Comparison of ENCODE assay signal across 16 cellular contexts in the genomic region with DNA sequence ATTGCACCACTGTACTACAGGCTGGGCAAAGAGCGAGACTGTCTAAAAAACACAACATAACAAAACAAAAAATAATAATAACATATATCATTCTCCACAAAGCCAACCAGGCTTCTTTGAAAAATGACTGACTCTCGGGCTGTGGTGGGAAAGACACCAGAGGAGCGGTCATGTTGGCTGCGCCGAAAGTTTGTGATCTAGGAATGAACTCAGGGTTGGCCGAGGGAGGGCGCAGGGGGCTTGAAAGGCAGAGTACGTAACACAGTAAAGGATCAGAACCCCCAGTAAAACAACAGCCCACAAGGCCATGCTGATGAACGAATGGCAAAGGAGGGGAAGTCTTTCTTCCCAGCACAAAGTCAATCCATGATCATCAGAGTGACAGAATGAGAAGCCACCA. TPM values are rescaled to one million over a fixed set of nuclear protein-coding genes. Genes with fewer than 3 reads are reported as not detected.
DNase-seq lines count a peak whose midpoint lies in the region; ATAC-seq and TF ChIP-seq lines count a peak whose summit lies in the region.
"Had no signal": no experiment of that assay in that cellular context is flagged by ENCODE, and none has a peak within 500 bp of the region (broad histone marks: within the 10 kb centered on the region; RNA-seq: fewer than 3 reads in every experiment).

No MANE protein-coding gene starts in this region.

- peaks cover 3% of the 10 kb centered on the region for H3K36me3 ChIP-seq in lower lobe of right lung
- H3K36me3 ChIP-seq: thoracic aorta had no signal

- H3K27ac Mint-ChIP-seq in natural killer cell (peak overlapping the region; percentile 21 to 41), type B pancreatic cell (peak overlapping the region; percentile 77)
- no peak overlapping the region for H3K27ac Mint-ChIP-seq in natural killer cell treated with Interleukin-12 subunit alpha and Interleukin-12 subunit beta and Interleukin-15 and Interleukin-18, amount 100 ng/mL, for 72 hours
- H3K27ac Mint-ChIP-seq in activated T-helper 2 cell treated with anti-CD3 and anti-CD28 coated beads, Interferon-gamma antibody, Interleukin-2, Interleukin-4, amounts not matched to agents 10 μg/mL and 5 μg/mL and 100 μg/mL, durations not matched to agents 14 hours and 24 hours and 36 hours: peak overlapping the region; percentile 26
- H3K27ac Mint-ChIP-seq in activated T-helper 1 cell treated with anti-CD3 and anti-CD28 coated beads, Interleukin-12 subunit alpha, Interleukin-12 subunit beta, Interleukin-2, Interleukin-4 antibody, amounts not matched to agents 30 ng/mL and 10 ng/mL and 1 ng/mL, durations not matched to agents 14 hours and 24 hours and 36 hours: no peak overlapping the region

- H3K27me3 ChIP-seq in lower lobe of right lung (ENCODE audit: low read depth): no peaks in the 10 kb centered on the region
- H3K27me3 ChIP-seq: hepatocyte had no signal

- intact Hi-C loops in natural killer cell (cut with micrococcal nuclease): no loop called here
- intact Hi-C loops in activated T-helper 2 cell treated with anti-CD3 and anti-CD28 coated beads, Interferon-gamma antibody, Interleukin-2, Interleukin-4, amounts not matched to agents 10 μg/mL and 5 μg/mL and 100 μg/mL, durations not matched to agents 14 hours and 24 hours and 36 hours (cut with micrococcal nuclease): no loop called here
- intact Hi-C loops in lower lobe of right lung (cut with DNase I): no loop called here
- intact Hi-C loops in activated T-helper 1 cell treated with anti-CD3 and anti-CD28 coated beads, Interleukin-12 subunit alpha, Interleukin-12 subunit beta, Interleukin-2, Interleukin-4 antibody, amounts not matched to agents 30 ng/mL and 10 ng/mL and 1 ng/mL, durations not matched to agents 14 hours and 24 hours and 36 hours (cut with micrococcal nuclease): no loop called here

- H3K4me3 ChIP-seq in lower lobe of right lung: no peak overlapping the region
- H3K4me3 ChIP-seq: hepatocyte, thoracic aorta had no signal

- H3K4me3 Mint-ChIP-seq in natural killer cell: no peak overlapping the region
- H3K4me3 Mint-ChIP-seq in natural killer cell treated with Interleukin-12 subunit alpha and Interleukin-12 subunit beta and Interleukin-15 and Interleukin-18, amount 100 ng/mL, for 72 hours: no peak overlapping the region
- no peak overlapping the region for H3K4me3 Mint-ChIP-seq in activated T-helper 2 cell treated with anti-CD3 and anti-CD28 coated beads, Interferon-gamma antibody, Interleukin-2, Interleukin-4, amounts not matched to agents 10 μg/mL and 5 μg/mL and 100 μg/mL, durations not matched to agents 14 hours and 24 hours and 36 hours (ENCODE audit: low read depth)
- peak overlapping the region; percentile 31 for H3K4me3 Mint-ChIP-seq in type B pancreatic cell
- no peak overlapping the region for H3K4me3 Mint-ChIP-seq in activated T-helper 1 cell treated with anti-CD3 and anti-CD28 coated beads, Interleukin-12 subunit alpha, Interleukin-12 subunit beta, Interleukin-2, Interleukin-4 antibody, amounts not matched to agents 30 ng/mL and 10 ng/mL and 1 ng/mL, durations not matched to agents 14 hours and 24 hours and 36 hours

- no peaks in the 10 kb centered on the region for H3K9me3 ChIP-seq in lower lobe of right lung
- H3K9me3 ChIP-seq: thoracic aorta had no signal

- H3K4me1 Mint-ChIP-seq in natural killer cell (peaks cover 5 to 15% of the 10 kb centered on the region in 2 donors), type B pancreatic cell (ENCODE audit: unreplicated experiment) (peaks cover 5% of the 10 kb centered on the region)
- peaks cover 0 to 16% of the 10 kb centered on the region in 2 donors for H3K4me1 Mint-ChIP-seq in natural killer cell treated with Interleukin-12 subunit alpha and Interleukin-12 subunit beta and Interleukin-15 and Interleukin-18, amount 100 ng/mL, for 72 hours (ENCODE audit: low read depth in 2 of 2)
- H3K4me1 Mint-ChIP-seq in activated T-helper 2 cell treated with anti-CD3 and anti-CD28 coated beads, Interferon-gamma antibody, Interleukin-2, Interleukin-4, amounts not matched to agents 10 μg/mL and 5 μg/mL and 100 μg/mL, durations not matched to agents 14 hours and 24 hours and 36 hours (ENCODE audit: low read depth): peaks cover 5% of the 10 kb centered on the region
- no peaks in the 10 kb centered on the region for H3K4me1 Mint-ChIP-seq in activated T-helper 1 cell treated with anti-CD3 and anti-CD28 coated beads, Interleukin-12 subunit alpha, Interleukin-12 subunit beta, Interleukin-2, Interleukin-4 antibody, amounts not matched to agents 30 ng/mL and 10 ng/mL and 1 ng/mL, durations not matched to agents 14 hours and 24 hours and 36 hours (ENCODE audit: low read depth)

- no peak for ATAC-seq in natural killer cell
- no peak for ATAC-seq in natural killer cell treated with Interleukin-12 subunit alpha and Interleukin-12 subunit beta and Interleukin-15 and Interleukin-18, amount 100 ng/mL, for 72 hours
- no peak for ATAC-seq in lower lobe of right lung
- no peak for ATAC-seq in HG03469 (IDR thresholded peaks at IDR 0.05; ENCODE audit: unreplicated experiment)

- TF ChIP-seq CTCF in natural killer cell (IDR thresholded peaks at IDR 0.05): no peak
- no peak for TF ChIP-seq CTCF in lower lobe of right lung (IDR thresholded peaks at IDR 0.05)
- TF ChIP-seq CTCF in type B pancreatic cell (conservative IDR thresholded peaks at IDR 0.05): no peak

- no peak overlapping the region for H3K27ac ChIP-seq in lower lobe of right lung
- H3K27ac ChIP-seq: thoracic aorta had no signal

- H3K27me3 Mint-ChIP-seq in natural killer cell (ENCODE audit: low read depth in 2 of 2): no peaks in the 10 kb centered on the region
- H3K27me3 Mint-ChIP-seq in natural killer cell treated with Interleukin-12 subunit alpha and Interleukin-12 subunit beta and Interleukin-15 and Interleukin-18, amount 100 ng/mL, for 72 hours: no peaks in the 10 kb centered on the region
- H3K27me3 Mint-ChIP-seq in activated T-helper 2 cell treated with anti-CD3 and anti-CD28 coated beads, Interferon-gamma antibody, Interleukin-2, Interleukin-4, amounts not matched to agents 10 μg/mL and 5 μg/mL and 100 μg/mL, durations not matched to agents 14 hours and 24 hours and 36 hours (ENCODE audit: low read depth): no peaks in the 10 kb centered on the region
- no peaks in the 10 kb centered on the region for H3K27me3 Mint-ChIP-seq in type B pancreatic cell
- H3K27me3 Mint-ChIP-seq in activated T-helper 1 cell treated with anti-CD3 and anti-CD28 coated beads, Interleukin-12 subunit alpha, Interleukin-12 subunit beta, Interleukin-2, Interleukin-4 antibody, amounts not matched to agents 30 ng/mL and 10 ng/mL and 1 ng/mL, durations not matched to agents 14 hours and 24 hours and 36 hours (ENCODE audit: insufficient read depth): no peaks in the 10 kb centered on the region

- H3K9me3 Mint-ChIP-seq in natural killer cell (no peaks in the 10 kb centered on the region), type B pancreatic cell (no peaks in the 10 kb centered on the region)
- H3K9me3 Mint-ChIP-seq in natural killer cell treated with Interleukin-12 subunit alpha and Interleukin-12 subunit beta and Interleukin-15 and Interleukin-18, amount 100 ng/mL, for 72 hours: no peaks in the 10 kb centered on the region
- H3K9me3 Mint-ChIP-seq in activated T-helper 2 cell treated with anti-CD3 and anti-CD28 coated beads, Interferon-gamma antibody, Interleukin-2, Interleukin-4, amounts not matched to agents 10 μg/mL and 5 μg/mL and 100 μg/mL, durations not matched to agents 14 hours and 24 hours and 36 hours: no peaks in the 10 kb centered on the region
- no peaks in the 10 kb centered on the region for H3K9me3 Mint-ChIP-seq in activated T-helper 1 cell treated with anti-CD3 and anti-CD28 coated beads, Interleukin-12 subunit alpha, Interleukin-12 subunit beta, Interleukin-2, Interleukin-4 antibody, amounts not matched to agents 30 ng/mL and 10 ng/mL and 1 ng/mL, durations not matched to agents 14 hours and 24 hours and 36 hours

- peaks cover 11% of the 10 kb centered on the region for H3K4me1 ChIP-seq in lower lobe of right lung

- DNase-seq in natural killer cell (no peak), lower lobe of right lung (peak; percentile 19), type B pancreatic cell (ENCODE audit: extremely low spot score, unreplicated experiment) (no peak)
- no peak for DNase-seq in natural killer cell treated with Interleukin-12 subunit alpha and Interleukin-12 subunit beta and Interleukin-15 and Interleukin-18, amount 100 ng/mL, for 72 hours (ENCODE audit: low spot score)
- no peak for DNase-seq in activated T-helper 2 cell treated with anti-CD3 and anti-CD28 coated beads, Interferon-gamma antibody, Interleukin-2, Interleukin-4, amounts not matched to agents 10 μg/mL and 5 μg/mL and 100 μg/mL, durations not matched to agents 14 hours and 24 hours and 36 hours (ENCODE audit: low spot score)
- DNase-seq in stimulated activated CD8-positive, alpha-beta memory T cell treated with anti-CD3 and anti-CD28 coated beads, Interleukin-4, amount 100 ng/mL, for 48 hours: no peak
- DNase-seq in activated T-helper 1 cell treated with anti-CD3 and anti-CD28 coated beads, Interleukin-12 subunit alpha, Interleukin-12 subunit beta, Interleukin-2, Interleukin-4 antibody, amounts not matched to agents 30 ng/mL and 10 ng/mL and 1 ng/mL, durations not matched to agents 14 hours and 24 hours and 36 hours (ENCODE audit: low spot score): no peak
- DNase-seq: dermis blood vessel endothelial cell, DMS79, islet precursor cell, KG1, NCI-H2081, RPMI8226 had no signal

- H3K36me3 Mint-ChIP-seq in natural killer cell (no peaks in the 10 kb centered on the region), type B pancreatic cell (peaks cover 8% of the 10 kb centered on the region)
- no peaks in the 10 kb centered on the region for H3K36me3 Mint-ChIP-seq in natural killer cell treated with Interleukin-12 subunit alpha and Interleukin-12 subunit beta and Interleukin-15 and Interleukin-18, amount 100 ng/mL, for 72 hours
- peaks cover 19% of the 10 kb centered on the region for H3K36me3 Mint-ChIP-seq in activated T-helper 2 cell treated with anti-CD3 and anti-CD28 coated beads, Interferon-gamma antibody, Interleukin-2, Interleukin-4, amounts not matched to agents 10 μg/mL and 5 μg/mL and 100 μg/mL, durations not matched to agents 14 hours and 24 hours and 36 hours (ENCODE audit: low read depth)
- peaks cover 4% of the 10 kb centered on the region for H3K36me3 Mint-ChIP-seq in activated T-helper 1 cell treated with anti-CD3 and anti-CD28 coated beads, Interleukin-12 subunit alpha, Interleukin-12 subunit beta, Interleukin-2, Interleukin-4 antibody, amounts not matched to agents 30 ng/mL and 10 ng/mL and 1 ng/mL, durations not matched to agents 14 hours and 24 hours and 36 hours (ENCODE audit: low read depth)

RNA-seq across cellular contexts. Expression of gene SLC35E2B, which starts 4.7 kb away (rescaled TPM):
- total RNA-seq in natural killer cell (10 to 100 TPM; 57.6 to 79.9 (median 61.8) TPM), lower lobe of right lung (52.7 TPM), type B pancreatic cell (ENCODE audit: low replicate concordance) (88.8 and 116 TPM in 2 replicates)
- 10 to 100 TPM; 32.8 to 34.6 TPM for total RNA-seq in natural killer cell treated with Interleukin-12 subunit alpha and Interleukin-12 subunit beta and Interleukin-15 and Interleukin-18, amount 100 ng/mL, for 72 hours
- 41.9 and 42.9 TPM in 2 replicates for total RNA-seq in activated T-helper 2 cell treated with anti-CD3 and anti-CD28 coated beads, Interferon-gamma antibody, Interleukin-2, Interleukin-4, amounts not matched to agents 10 μg/mL and 5 μg/mL and 100 μg/mL, durations not matched to agents 14 hours and 24 hours and 36 hours
- 40.8 and 41.1 TPM in 2 replicates for total RNA-seq in activated T-helper 1 cell treated with anti-CD3 and anti-CD28 coated beads, Interleukin-12 subunit alpha, Interleukin-12 subunit beta, Interleukin-2, Interleukin-4 antibody, amounts not matched to agents 30 ng/mL and 10 ng/mL and 1 ng/mL, durations not matched to agents 14 hours and 24 hours and 36 hours

RNA-seq across cellular contexts. Expression of gene CDK11B, which starts 29.0 kb away (rescaled TPM):
- total RNA-seq in natural killer cell (10 to 100 TPM; 49.6 to 65.9 (median 50.2) TPM), lower lobe of right lung (23.0 TPM), type B pancreatic cell (ENCODE audit: low replicate concordance) (21.8 and 26.5 TPM in 2 replicates)
- total RNA-seq in natural killer cell treated with Interleukin-12 subunit alpha and Interleukin-12 subunit beta and Interleukin-15 and Interleukin-18, amount 100 ng/mL, for 72 hours: 10 to 100 TPM; 37.2 to 51.7 TPM
- total RNA-seq in activated T-helper 2 cell treated with anti-CD3 and anti-CD28 coated beads, Interferon-gamma antibody, Interleukin-2, Interleukin-4, amounts not matched to agents 10 μg/mL and 5 μg/mL and 100 μg/mL, durations not matched to agents 14 hours and 24 hours and 36 hours: 32.1 and 32.4 TPM in 2 replicates
- total RNA-seq in activated T-helper 1 cell treated with anti-CD3 and anti-CD28 coated beads, Interleukin-12 subunit alpha, Interleukin-12 subunit beta, Interleukin-2, Interleukin-4 antibody, amounts not matched to agents 30 ng/mL and 10 ng/mL and 1 ng/mL, durations not matched to agents 14 hours and 24 hours and 36 hours: 39.1 and 39.6 TPM in 2 replicates

RNA-seq across cellular contexts. Expression of gene CDK11A, which starts 36.3 kb away (rescaled TPM):
- 100 to 1,000 TPM; 191 to 242 (median 216) TPM for total RNA-seq in natural killer cell
- 100 to 1,000 TPM in 1 of 2 donors, 10 to 100 TPM in 1; 75.9 to 129 TPM for total RNA-seq in natural killer cell treated with Interleukin-12 subunit alpha and Interleukin-12 subunit beta and Interleukin-15 and Interleukin-18, amount 100 ng/mL, for 72 hours
- total RNA-seq in activated T-helper 2 cell treated with anti-CD3 and anti-CD28 coated beads, Interferon-gamma antibody, Interleukin-2, Interleukin-4, amounts not matched to agents 10 μg/mL and 5 μg/mL and 100 μg/mL, durations not matched to agents 14 hours and 24 hours and 36 hours: 58.5 and 63.1 TPM in 2 replicates
- total RNA-seq in lower lobe of right lung: 56.1 TPM
- 45.9 and 47.0 TPM in 2 replicates for total RNA-seq in type B pancreatic cell (ENCODE audit: low replicate concordance)
- 74.4 and 81.7 TPM in 2 replicates for total RNA-seq in activated T-helper 1 cell treated with anti-CD3 and anti-CD28 coated beads, Interleukin-12 subunit alpha, Interleukin-12 subunit beta, Interleukin-2, Interleukin-4 antibody, amounts not matched to agents 30 ng/mL and 10 ng/mL and 1 ng/mL, durations not matched to agents 14 hours and 24 hours and 36 hours

RNA-seq across cellular contexts. Expression of gene MMP23B, which starts 55.9 kb away (rescaled TPM):
- 100 to 1,000 TPM in 2 of 3 donors, 10 to 100 TPM in 1; 82.9 to 130 (median 126) TPM for total RNA-seq in natural killer cell
- total RNA-seq in natural killer cell treated with Interleukin-12 subunit alpha and Interleukin-12 subunit beta and Interleukin-15 and Interleukin-18, amount 100 ng/mL, for 72 hours: 1 to 10 TPM; 4.9 to 6.1 TPM
- total RNA-seq in activated T-helper 2 cell treated with anti-CD3 and anti-CD28 coated beads, Interferon-gamma antibody, Interleukin-2, Interleukin-4, amounts not matched to agents 10 μg/mL and 5 μg/mL and 100 μg/mL, durations not matched to agents 14 hours and 24 hours and 36 hours: 0.94 and 1.4 TPM in 2 replicates
- total RNA-seq in lower lobe of right lung: 27.2 TPM
- total RNA-seq in type B pancreatic cell (ENCODE audit: low replicate concordance): 2.2 and 6.8 TPM in 2 replicates
- total RNA-seq in activated T-helper 1 cell treated with anti-CD3 and anti-CD28 coated beads, Interleukin-12 subunit alpha, Interleukin-12 subunit beta, Interleukin-2, Interleukin-4 antibody, amounts not matched to agents 30 ng/mL and 10 ng/mL and 1 ng/mL, durations not matched to agents 14 hours and 24 hours and 36 hours: 0.49 and 0.93 TPM in 2 replicates
- total RNA-seq: dermis blood vessel endothelial cell had no signal

Comparison
In these comparisons a context has a peak if more than half of its experiments do, and no peak if none do; other contexts are left out.
1. H3K27ac Mint-ChIP-seq: peak in natural killer cell (2 of 2), activated T-helper 2 cell treated with anti-CD3 and anti-CD28 coated beads, Interferon-gamma antibody, Interleukin-2, Interleukin-4, amounts not matched to agents 10 μg/mL and 5 μg/mL and 100 μg/mL, durations not matched to agents 14 hours and 24 hours and 36 hours (single experiment) and type B pancreatic cell (single experiment); none in natural killer cell treated with Interleukin-12 subunit alpha and Interleukin-12 subunit beta and Interleukin-15 and Interleukin-18, amount 100 ng/mL, for 72 hours (0 of 2) and activated T-helper 1 cell treated with anti-CD3 and anti-CD28 coated beads, Interleukin-12 subunit alpha, Interleukin-12 subunit beta, Interleukin-2, Interleukin-4 antibody, amounts not matched to agents 30 ng/mL and 10 ng/mL and 1 ng/mL, durations not matched to agents 14 hours and 24 hours and 36 hours (single experiment).